ENCODE assay signal across 2 cellular contexts in genomic region chr10:29203432-29203831, GRCh38.
TF ChIP-seq lines count a peak whose summit lies in the region.

No MANE protein-coding gene starts in this region.

TF ChIP-seq in GM23338, 12 proteins besides CTCF, POLR2A, EP300 and RAD21:
- no peak for TF ChIP-seq EZH2 (IDR thresholded peaks at IDR 0.05; ENCODE audit: low read depth, unreplicated experiment)
- no peak for TF ChIP-seq ZNF462 (CRISPR knock-in tag; IDR thresholded peaks at IDR 0.05)
- no peak for TF ChIP-seq JUNB (IDR thresholded peaks at IDR 0.05; ENCODE audit: unreplicated experiment)
- no peak for TF ChIP-seq ZNF331 (CRISPR knock-in tag; IDR thresholded peaks at IDR 0.05; ENCODE audit: low read depth)
- TF ChIP-seq CREB1 (CRISPR knock-in tag; IDR thresholded peaks at IDR 0.05; ENCODE audit: low read depth): no peak
- no peak for TF ChIP-seq EZH2phosphoT487 (IDR thresholded peaks at IDR 0.05; ENCODE audit: unreplicated experiment)
- TF ChIP-seq ZNF114 (CRISPR knock-in tag; IDR thresholded peaks at IDR 0.05): no peak
- no peak for TF ChIP-seq REST (IDR thresholded peaks at IDR 0.05; ENCODE audit: unreplicated experiment)
- no peak for TF ChIP-seq NANOG (IDR thresholded peaks at IDR 0.05; ENCODE audit: borderline replicate concordance)
- no peak for TF ChIP-seq POLR2AphosphoS5 (IDR thresholded peaks at IDR 0.05; ENCODE audit: low read depth)
- TF ChIP-seq ETS1 (IDR thresholded peaks at IDR 0.05): no peak
- no peak for TF ChIP-seq STAT1 (IDR thresholded peaks at IDR 0.05; ENCODE audit: unreplicated experiment)

TF ChIP-seq in IMR-90, 13 proteins besides CTCF, POLR2A, EP300 and RAD21:
- no peak for TF ChIP-seq MAFK (IDR thresholded peaks at IDR 0.05; ENCODE audit: low read depth, low read length)
- TF ChIP-seq FOS (IDR thresholded peaks at IDR 0.05; ENCODE audit: low read depth, low read length): no peak
- TF ChIP-seq RCOR1 (IDR thresholded peaks at IDR 0.05; ENCODE audit: insufficient replicate concordance, low read length): no peak
- TF ChIP-seq ELK1 (IDR thresholded peaks at IDR 0.05; ENCODE audit: borderline replicate concordance, low read depth, low read length): no peak
- no peak for TF ChIP-seq MAZ (IDR thresholded peaks at IDR 0.05; ENCODE audit: borderline replicate concordance, low read depth, low read length)
- TF ChIP-seq CHD1 (IDR thresholded peaks at IDR 0.05; ENCODE audit: low read depth, low read length): no peak
- no peak for TF ChIP-seq USF2 (IDR thresholded peaks at IDR 0.05; ENCODE audit: low read depth, low read length)
- no peak for TF ChIP-seq MXI1 (IDR thresholded peaks at IDR 0.05; ENCODE audit: borderline replicate concordance, low read depth, low read length)
- TF ChIP-seq RFX5 (IDR thresholded peaks at IDR 0.05; ENCODE audit: low read depth, low read length): no peak
- TF ChIP-seq SMC3 (IDR thresholded peaks at IDR 0.05; ENCODE audit: low read depth, low read length): no peak
